20 cellular contexts compared by ENCODE assay signal in genomic region chr10:1661416-1661815, GRCh38.
DNase-seq lines count a peak whose midpoint lies in the region; ATAC-seq and TF ChIP-seq lines count a peak whose summit lies in the region.
"Had no signal": no experiment of that assay in that cellular context is flagged by ENCODE, and none has a peak within 500 bp of the region (broad histone marks: within the 10 kb centered on the region; RNA-seq: fewer than 3 reads in every experiment).

No MANE protein-coding gene starts in this region.

- no peaks in the 10 kb centered on the region for H3K27me3 ChIP-seq in testis
- H3K27me3 ChIP-seq in hepatocyte, result peaks cover 5% of the 10 kb centered on the region

- H3K36me3 Mint-ChIP-seq in IgD-negative memory B cell, result no peaks in the 10 kb centered on the region
- H3K36me3 Mint-ChIP-seq: CD8-positive, alpha-beta T cell; type B pancreatic cell had no signal

- intact Hi-C loops in posterior cingulate gyrus (cut with DNase I), result no loop called here
- intact Hi-C loops in testis (cut with DNase I; ENCODE audit: low total_unique reads), result no loop called here

- 79 to 83% methylated on average over 1 to 3 of the region's 3 CpGs for WGBS in mesodermal cell (ENCODE audit: insufficient coverage in 2 of 2), 2 experiments
- WGBS in testis, 2 donors, result 92 to 100% methylated on average over 3 of the region's 3 CpGs
- WGBS in hepatocyte (ENCODE audit: low lambda C conversion rate, missing lambda C conversion rate), result 95% methylated on average over 3 of the region's 3 CpGs

- no peak overlapping the region for H3K4me3 ChIP-seq in mesodermal cell (ENCODE audit: extremely low read depth, insufficient read depth, low read length, poor library complexity, severe bottlenecking)
- H3K4me3 ChIP-seq in testis, result no peak overlapping the region
- H3K4me3 ChIP-seq in hepatocyte, result no peak overlapping the region
- H3K4me3 ChIP-seq: skin epidermis had no signal

- no peak overlapping the region for H2AFZ ChIP-seq in hepatocyte

- no peaks in the 10 kb centered on the region for H3K4me1 ChIP-seq in mesodermal cell (ENCODE audit: control insufficient read depth, insufficient read depth, low read length, poor library complexity, severe bottlenecking)
- H3K4me1 ChIP-seq in testis, result no peaks in the 10 kb centered on the region
- H3K4me1 ChIP-seq in hepatocyte (ENCODE audit: insufficient read depth), result no peaks in the 10 kb centered on the region

- no peaks in the 10 kb centered on the region for H4K20me1 ChIP-seq in hepatocyte (ENCODE audit: insufficient read depth, poor library complexity, severe bottlenecking)

- H3K79me2 ChIP-seq in hepatocyte, result no peaks in the 10 kb centered on the region

- TF ChIP-seq CTCF in testis (IDR thresholded peaks at IDR 0.05) (no peak), hepatocyte (IDR thresholded peaks at IDR 0.05; ENCODE audit: poor library complexity) (no peak)

- H3K4me1 Mint-ChIP-seq in IgD-negative memory B cell, result peaks cover 31 to 32% (median 32%) of the 10 kb centered on the region in 3 donors

- peak overlapping the region; percentile 62 for H3K27ac ChIP-seq in mesodermal cell (ENCODE audit: low read depth, low read length, severe bottlenecking)
- H3K27ac ChIP-seq in testis, result no peak overlapping the region
- H3K27ac ChIP-seq in hepatocyte, result no peak overlapping the region
- H3K27ac ChIP-seq: KMS-11, skin epidermis, WERI-Rb-1 had no signal

- peak overlapping the region; percentile 77 to 88 (median 84) for H3K27ac Mint-ChIP-seq in IgD-negative memory B cell
- H3K27ac Mint-ChIP-seq: CD8-positive, alpha-beta T cell had no signal

- no peak for DNase-seq in posterior cingulate gyrus
- no peak for DNase-seq in testis
- no peak for DNase-seq in amniotic stem cell (lab: John Stamatoyannopoulos, UW)
- DNase-seq in hepatocyte (ENCODE audit: low spot score), result no peak
- DNase-seq: activated CD4-positive, alpha-beta T cell treated with anti-CD3 and anti-CD28 coated beads, Interleukin-2, amount 50 U/mL, for 4 hours; activated gamma-delta T cell; CD8-positive, alpha-beta T cell; NCI-H2081; NCI-H510A treated with DMSO at 0.1 percent for 48 hours; NK-92 treated with Interleukin-12 subunit alpha and Interleukin-12 subunit beta, amount 100 ng/mL, for 24 hours; stimulated activated CD4-positive, alpha-beta T cell treated with anti-CD3 and anti-CD28 coated beads, Interleukin-2, amount 100 ng/mL, for 48 hours; WERI-Rb-1 had no signal

- H3K4me3 Mint-ChIP-seq in IgD-negative memory B cell, result peak overlapping the region; percentile 27 to 91 (median 80)
- H3K4me3 Mint-ChIP-seq: CD8-positive, alpha-beta T cell; type B pancreatic cell had no signal

- peaks cover 11% of the 10 kb centered on the region for H3K27me3 Mint-ChIP-seq in IgD-negative memory B cell

- H3K9me3 Mint-ChIP-seq in IgD-negative memory B cell, result no peaks in the 10 kb centered on the region
- H3K9me3 Mint-ChIP-seq: CD8-positive, alpha-beta T cell; type B pancreatic cell had no signal

- peak; percentile 8 for ATAC-seq in GM18502 (IDR thresholded peaks at IDR 0.05; ENCODE audit: poor library complexity, unreplicated experiment)
- peak; percentile 17 for ATAC-seq in GM19452 (IDR thresholded peaks at IDR 0.05; ENCODE audit: unreplicated experiment)
- ATAC-seq: left lobe of liver had no signal

- H3K4me2 ChIP-seq in hepatocyte, result no peak overlapping the region
- H3K4me2 ChIP-seq: KMS-11 had no signal

- H3K36me3 ChIP-seq in mesodermal cell (ENCODE audit: control insufficient read depth, insufficient read depth, low read length) (no peaks in the 10 kb centered on the region), testis (ENCODE audit: low read depth, missing control alignments) (no peaks in the 10 kb centered on the region), hepatocyte (replicated peaks; ENCODE audit: insufficient read depth, low read depth) (no peaks in the 10 kb centered on the region)
- H3K36me3 ChIP-seq: WERI-Rb-1 had no signal

- peaks cover 19% of the 10 kb centered on the region for H3K9me3 ChIP-seq in mesodermal cell (ENCODE audit: control insufficient read depth, low read length)
- no peaks in the 10 kb centered on the region for H3K9me3 ChIP-seq in testis
- H3K9me3 ChIP-seq in hepatocyte (ENCODE audit: low read depth), result no peaks in the 10 kb centered on the region

- no peak for TF ChIP-seq POLR2A in testis (IDR thresholded peaks at IDR 0.05)

- H3K9me2 ChIP-seq in hepatocyte (replicated peaks; ENCODE audit: insufficient read depth), result no peaks in the 10 kb centered on the region
